ENCODE assay signal across 8 cellular contexts in genomic region chr5:76715484-76715733, GRCh38. TPM values are rescaled to one million over a fixed set of nuclear protein-coding genes. Genes with fewer than 3 reads are reported as not detected.
A peak's percentile ranks its signal among the peaks of the same experiment; 100 is the strongest.
DNase-seq lines count a peak whose midpoint lies in the region; ATAC-seq and TF ChIP-seq lines count a peak whose summit lies in the region.

No MANE protein-coding gene starts in this region.

- H3K4me1 Mint-ChIP-seq in stimulated activated naive CD8-positive, alpha-beta T cell treated with anti-CD3 and anti-CD28 coated beads, Interleukin-15, Interleukin-2, amounts not matched to agents 100 ng/mL and 50 ng/mL, for 24 hours (ENCODE audit: low read depth): peaks cover 43% of the 10 kb centered on the region

- peaks cover 5 to 9% (median 6%) of the 10 kb centered on the region in 3 donors for H3K4me1 ChIP-seq in skeletal muscle tissue (ENCODE audit: control insufficient read depth in 3 of 3, insufficient read depth in 3 of 3, low read length in 3 of 3)

- peak overlapping the region; percentile 80 for H3K9ac ChIP-seq in SK-N-MC (ENCODE audit: insufficient read length)
- peak overlapping the region in 2 of 3 donors; percentile 51 to 60 for H3K9ac ChIP-seq in skeletal muscle tissue (ENCODE audit: low read depth in 1 of 3, low read length in 3 of 3)

- H3K27ac Mint-ChIP-seq in stimulated activated naive CD8-positive, alpha-beta T cell treated with anti-CD3 and anti-CD28 coated beads, Interleukin-15, Interleukin-2, amounts not matched to agents 100 ng/mL and 50 ng/mL, for 24 hours: no peak overlapping the region

- no peak for DNase-seq in stimulated activated naive CD8-positive, alpha-beta T cell treated with anti-CD3 and anti-CD28 coated beads, Interleukin-15, Interleukin-2, amounts not matched to agents 100 U/mL and 50 U/mL, for 24 hours
- DNase-seq in SK-N-MC (ENCODE audit: low read depth, low spot score) (no peak), fibroblast of villous mesenchyme (ENCODE audit: low read depth) (no peak), NCI-H2029 treated with DMSO at 0.1 percent for 48 hours (lab: John Stamatoyannopoulos, UW) (no peak), NCI-H146 treated with DMSO at 0.1 percent for 48 hours (lab: John Stamatoyannopoulos, UW; ENCODE audit: unreplicated experiment) (no peak), NCI-H524 (lab: John Stamatoyannopoulos, UW) (no peak)

- no peak for TF ChIP-seq CTCF in fibroblast of villous mesenchyme (IDR thresholded peaks at IDR 0.05; ENCODE audit: insufficient read depth, low read depth, low read length)

- peaks cover 14 to 18% (median 16%) of the 10 kb centered on the region in 3 donors for H3K27me3 ChIP-seq in skeletal muscle tissue (ENCODE audit: control insufficient read depth in 3 of 3, insufficient read depth in 3 of 3, low read length in 3 of 3)

- H3K36me3 ChIP-seq in SK-N-MC (ENCODE audit: insufficient read depth, low read length) (no peaks in the 10 kb centered on the region), skeletal muscle tissue (ENCODE audit: control insufficient read depth in 3 of 3, insufficient read depth in 3 of 3, low read length in 3 of 3) (no peaks in the 10 kb centered on the region)

- H3K36me3 Mint-ChIP-seq in stimulated activated naive CD8-positive, alpha-beta T cell treated with anti-CD3 and anti-CD28 coated beads, Interleukin-15, Interleukin-2, amounts not matched to agents 100 ng/mL and 50 ng/mL, for 24 hours (ENCODE audit: low read depth): peaks cover 3% of the 10 kb centered on the region

- H3K27ac ChIP-seq in SK-N-MC: peak overlapping the region; percentile 99
- H3K27ac ChIP-seq in skeletal muscle tissue (ENCODE audit: low read depth, low read length): no peak overlapping the region

- no peaks in the 10 kb centered on the region for H3K9me3 ChIP-seq in SK-N-MC (ENCODE audit: low read depth, low read length)
- H3K9me3 ChIP-seq in skeletal muscle tissue (ENCODE audit: control insufficient read depth in 3 of 3, low read length in 3 of 3): no peaks in the 10 kb centered on the region

- H3K9me3 Mint-ChIP-seq in stimulated activated naive CD8-positive, alpha-beta T cell treated with anti-CD3 and anti-CD28 coated beads, Interleukin-15, Interleukin-2, amounts not matched to agents 100 ng/mL and 50 ng/mL, for 24 hours: no peaks in the 10 kb centered on the region

- H3K4me3 ChIP-seq in SK-N-MC (peak overlapping the region; percentile 95), fibroblast of villous mesenchyme (ENCODE audit: low read depth, low read length) (peak overlapping the region; percentile 95), skeletal muscle tissue (ENCODE audit: low read length in 3 of 3) (peak overlapping the region; percentile 65 to 76 (median 69))

- peak overlapping the region; percentile 82 for H3K4me3 Mint-ChIP-seq in stimulated activated naive CD8-positive, alpha-beta T cell treated with anti-CD3 and anti-CD28 coated beads, Interleukin-15, Interleukin-2, amounts not matched to agents 100 ng/mL and 50 ng/mL, for 24 hours

- no peak for ATAC-seq in stimulated activated naive CD8-positive, alpha-beta T cell treated with anti-CD3 and anti-CD28 coated beads, Interleukin-15, Interleukin-2, amounts not matched to agents 100 U/mL and 50 U/mL, for 24 hours

- H3K27me3 Mint-ChIP-seq in stimulated activated naive CD8-positive, alpha-beta T cell treated with anti-CD3 and anti-CD28 coated beads, Interleukin-15, Interleukin-2, amounts not matched to agents 100 ng/mL and 50 ng/mL, for 24 hours: peaks cover 49% of the 10 kb centered on the region

RNA-seq across cellular contexts. Expression of gene F2R, which starts 0.5 kb away (rescaled TPM):
- total RNA-seq in fibroblast of villous mesenchyme: 117 and 144 TPM in 2 replicates
- 13.0 TPM for total RNA-seq in skeletal muscle tissue
